ENCODE assay signal across 9 cellular contexts in genomic region chr21:40049031-40049958, GRCh38.
DNase-seq lines count a peak whose midpoint lies in the region; ATAC-seq and TF ChIP-seq lines count a peak whose summit lies in the region.
"Had no signal": no experiment of that assay in that cellular context is flagged by ENCODE, and none has a peak within 500 bp of the region (broad histone marks: within the 10 kb centered on the region; RNA-seq: fewer than 3 reads in every experiment).

No MANE protein-coding gene starts in this region.

- H3K36me3 ChIP-seq in mucosa of descending colon (ENCODE audit: low read depth): no peaks in the 10 kb centered on the region

- TF ChIP-seq CTCF in WTC11 (IDR thresholded peaks at IDR 0.05) (no peak), mucosa of descending colon (IDR thresholded peaks at IDR 0.05) (no peak)

- H3K4me1 ChIP-seq in mucosa of descending colon (ENCODE audit: low read depth): peaks cover 3% of the 10 kb centered on the region

- no peak overlapping the region for H3K4me3 ChIP-seq in mucosa of descending colon

- peak; percentile 24; the same call in 1 of the 2 replicates for ATAC-seq in WTC11
- peak; percentile 27 for ATAC-seq in mucosa of descending colon
- no peak for ATAC-seq in GM19452 (IDR thresholded peaks at IDR 0.05; ENCODE audit: unreplicated experiment)

- CTCF ChIA-PET in WTC11 (lab: Charles Lee): interaction anchor here (1.7 kb wide), 2 partner anchors 9 to 10 kb away, joined by 3 to 5 read pairs; no protein-coding TSS in a partner anchor

- DNase-seq in DMS79 treated with DMSO at 0.1 percent for 48 hours (lab: John Stamatoyannopoulos, UW) (peak; percentile 92), NCI-H187 (lab: John Stamatoyannopoulos, UW) (peak; percentile 80 to 82), WTC11 (ENCODE audit: low spot score) (no peak), mucosa of descending colon (no peak), T-helper 9 cell (no peak), cardiac septum (ENCODE audit: low spot score) (no peak)
- DNase-seq in activated CD4-positive, alpha-beta T cell treated with anti-CD3 and anti-CD28 coated beads, Interleukin-2, amount 50 U/mL, for 48 hours: no peak
- DNase-seq: small intestine had no signal

- POLR2A ChIA-PET in WTC11 (lab: Charles Lee): no interaction called here

- H3K27ac Mint-ChIP-seq in WTC11: peak overlapping the region; percentile 6; the same call in 1 of the 2 replicates

- peaks cover 26% of the 10 kb centered on the region for H3K4me1 Mint-ChIP-seq in WTC11

- H3K9me3 Mint-ChIP-seq in WTC11: no peaks in the 10 kb centered on the region

- no peaks in the 10 kb centered on the region for H3K27me3 Mint-ChIP-seq in WTC11 (ENCODE audit: low read depth)

- no peaks in the 10 kb centered on the region for H3K36me3 Mint-ChIP-seq in WTC11

- no peaks in the 10 kb centered on the region for H3K9me3 ChIP-seq in mucosa of descending colon

- no peak overlapping the region for H3K4me3 Mint-ChIP-seq in WTC11

- intact Hi-C loops in mucosa of descending colon (cut with DNase I, micrococcal nuclease): no loop called here
- intact Hi-C loops in cardiac septum (cut with DNase I): no loop called here

TF ChIP-seq in WTC11, 78 proteins besides CTCF, POLR2A, EP300 and RAD21:
- TF ChIP-seq RORB (CRISPR knock-in tag; IDR thresholded peaks at IDR 0.05): no peak
- TF ChIP-seq FOXP1 (CRISPR knock-in tag; IDR thresholded peaks at IDR 0.05; ENCODE audit: borderline replicate concordance): no peak
- no peak for TF ChIP-seq NR2C2 (CRISPR knock-in tag; IDR thresholded peaks at IDR 0.05)
- no peak for TF ChIP-seq ZNF416 (CRISPR knock-in tag; IDR thresholded peaks at IDR 0.05)
- TF ChIP-seq, protein P1, sequence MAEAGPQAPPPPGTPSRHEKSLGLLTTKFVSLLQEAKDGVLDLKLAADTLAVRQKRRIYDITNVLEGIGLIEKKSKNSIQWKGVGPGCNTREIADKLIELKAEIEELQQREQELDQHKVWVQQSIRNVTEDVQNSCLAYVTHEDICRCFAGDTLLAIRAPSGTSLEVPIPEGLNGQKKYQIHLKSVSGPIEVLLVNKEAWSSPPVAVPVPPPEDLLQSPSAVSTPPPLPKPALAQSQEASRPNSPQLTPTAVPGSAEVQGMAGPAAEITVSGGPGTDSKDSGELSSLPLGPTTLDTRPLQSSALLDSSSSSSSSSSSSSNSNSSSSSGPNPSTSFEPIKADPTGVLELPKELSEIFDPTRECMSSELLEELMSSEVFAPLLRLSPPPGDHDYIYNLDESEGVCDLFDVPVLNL (CRISPR knock-in tag; IDR thresholded peaks at IDR 0.05; ENCODE audit: borderline replicate concordance, low read depth): no peak
- no peak for TF ChIP-seq ZNF281 (CRISPR knock-in tag; IDR thresholded peaks at IDR 0.05)
- TF ChIP-seq FOXJ3 (CRISPR knock-in tag; IDR thresholded peaks at IDR 0.05; ENCODE audit: borderline replicate concordance): no peak
- no peak for TF ChIP-seq KAT7 (CRISPR knock-in tag; IDR thresholded peaks at IDR 0.05; ENCODE audit: borderline replicate concordance)
- TF ChIP-seq CREB1 (CRISPR knock-in tag; IDR thresholded peaks at IDR 0.05): no peak
- no peak for TF ChIP-seq ESRRA (CRISPR knock-in tag; IDR thresholded peaks at IDR 0.05; ENCODE audit: borderline replicate concordance)
- TF ChIP-seq ZNF138 (CRISPR knock-in tag; conservative IDR thresholded peaks at IDR 0.05): no peak
- TF ChIP-seq PRRX2 (CRISPR knock-in tag; IDR thresholded peaks at IDR 0.05): no peak
- no peak for TF ChIP-seq ZNF219 (CRISPR knock-in tag; IDR thresholded peaks at IDR 0.05; ENCODE audit: borderline replicate concordance)
- TF ChIP-seq ETV6 (CRISPR knock-in tag; IDR thresholded peaks at IDR 0.05): no peak
- no peak for TF ChIP-seq PRDM15 (CRISPR knock-in tag; IDR thresholded peaks at IDR 0.05)
- TF ChIP-seq ZNF512 (CRISPR knock-in tag; IDR thresholded peaks at IDR 0.05; ENCODE audit: borderline replicate concordance): no peak
- TF ChIP-seq GTF2I (CRISPR knock-in tag; conservative IDR thresholded peaks at IDR 0.05): no peak

Comparison
In these comparisons a context has a peak if more than half of its experiments do, and no peak if none do; other contexts are left out.
1. DNase-seq: peak in DMS79 treated with DMSO at 0.1 percent for 48 hours (single experiment) and NCI-H187 (2 of 2); none in WTC11 (single experiment), mucosa of descending colon (0 of 3), T-helper 9 cell (single experiment), cardiac septum (single experiment) and activated CD4-positive, alpha-beta T cell treated with anti-CD3 and anti-CD28 coated beads, Interleukin-2, amount 50 U/mL, for 48 hours (0 of 2).